1 cellular context compared by ENCODE assay signal in the genomic region with DNA sequence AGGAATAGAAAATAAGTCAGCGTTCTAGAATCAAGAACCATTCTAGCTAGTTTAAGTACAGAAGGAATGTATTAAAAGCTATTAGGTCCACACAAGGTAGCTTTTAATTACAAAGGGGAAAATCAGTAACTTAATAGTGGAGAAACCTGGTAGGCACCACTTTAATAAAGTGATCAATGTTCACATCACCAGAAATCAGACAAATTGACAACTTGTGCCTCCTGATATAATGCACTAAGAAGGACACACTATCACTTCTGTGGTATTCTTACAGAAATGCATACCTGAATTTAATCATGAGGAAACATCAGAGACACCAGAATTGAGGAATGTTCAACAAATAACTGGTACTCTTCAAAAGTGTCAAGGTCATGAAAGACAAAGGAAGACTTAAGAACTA.
TF ChIP-seq lines count a peak whose summit lies in the region.

No MANE protein-coding gene starts in this region.

TF ChIP-seq in HEK293, 187 proteins besides CTCF, POLR2A, EP300 and RAD21 (continued from another document):
- TF ChIP-seq OSR2 (tag by site-specific recombination; IDR thresholded peaks at IDR 0.05), result no peak
- TF ChIP-seq ZNF391 (tag by site-specific recombination; IDR thresholded peaks at IDR 0.05; ENCODE audit: borderline replicate concordance, low read depth), result no peak
